Comparison of ENCODE assay signal across 15 cellular contexts in the genomic region with DNA sequence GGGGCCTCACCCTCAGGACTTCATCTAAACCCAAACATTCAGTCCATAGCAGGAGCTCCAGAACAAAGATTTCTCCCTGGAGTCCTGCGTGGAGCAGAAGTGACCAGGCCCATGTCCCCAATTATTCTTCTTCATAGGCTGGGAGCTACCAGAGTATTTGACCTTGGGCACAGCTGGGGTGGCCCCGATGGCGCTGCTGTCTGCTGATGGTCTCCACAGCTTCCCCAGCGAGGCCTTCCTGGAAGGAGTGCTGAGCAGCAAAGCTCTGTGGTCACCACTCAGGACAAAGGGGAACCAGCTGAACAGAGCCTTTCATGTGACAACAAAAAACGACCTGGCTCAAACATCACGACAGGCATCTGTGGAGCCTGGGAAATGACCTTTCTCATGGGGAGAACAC.
DNase-seq lines count a peak whose midpoint lies in the region; ATAC-seq and TF ChIP-seq lines count a peak whose summit lies in the region.
"Had no signal": no experiment of that assay in that cellular context is flagged by ENCODE, and none has a peak within 500 bp of the region (broad histone marks: within the 10 kb centered on the region; RNA-seq: fewer than 3 reads in every experiment).

No MANE protein-coding gene starts in this region.

- TF ChIP-seq CTCF in WERI-Rb-1 (IDR thresholded peaks at IDR 0.05; ENCODE audit: low read depth, low read length) = no peak

- no peak overlapping the region for H3K4me3 ChIP-seq in SJSA1
- no peak overlapping the region for H3K4me3 ChIP-seq in WERI-Rb-1 (ENCODE audit: low read depth, low read length)

- H3K27ac ChIP-seq in SJSA1 = peak overlapping the region; percentile 83
- no peak overlapping the region for H3K27ac ChIP-seq in WERI-Rb-1
- H3K27ac ChIP-seq: HL-60 had no signal

- DNase-seq in Kasumi-1 (lab: John Stamatoyannopoulos, UW) (peak; percentile 4 to 18), SJSA1 (ENCODE audit: low read depth in 1 of 2, low spot score in 2 of 2) (no peak), left kidney (ENCODE audit: low read depth, low spot score) (peak; percentile 19), WERI-Rb-1 (no peak), GOT3 (lab: John Stamatoyannopoulos, UW) (no peak), NCI-H2107 (lab: John Stamatoyannopoulos, UW) (no peak)
- DNase-seq: CD8-positive, alpha-beta T cell; COR-L47; DMS153; DMS79 treated with DMSO at 0.1 percent for 48 hours; EL; HCEC 1CT; HFFc6 had no signal

- H3K9me3 ChIP-seq in SJSA1 (replicated peaks) = no peaks in the 10 kb centered on the region
- no peaks in the 10 kb centered on the region for H3K9me3 ChIP-seq in WERI-Rb-1 (ENCODE audit: severe bottlenecking)

- no peak for ATAC-seq in HG03469 (IDR thresholded peaks at IDR 0.05; ENCODE audit: unreplicated experiment)
- ATAC-seq: CD8-positive, alpha-beta T cell had no signal

- H3K36me3 ChIP-seq in SJSA1 (no peaks in the 10 kb centered on the region), WERI-Rb-1 (no peaks in the 10 kb centered on the region)

- H3K4me1 ChIP-seq in SJSA1 (replicated peaks) = peaks cover 40% of the 10 kb centered on the region

- H3K27me3 ChIP-seq in SJSA1 (replicated peaks) (no peaks in the 10 kb centered on the region), WERI-Rb-1 (ENCODE audit: insufficient read depth, low read depth, severe bottlenecking) (peaks cover 7% of the 10 kb centered on the region)

Comparison
In these comparisons a context has a peak if more than half of its experiments do, and no peak if none do; other contexts are left out.
1. DNase-seq: peak in Kasumi-1 (2 of 2) and left kidney (single experiment); none in SJSA1 (0 of 2), WERI-Rb-1 (single experiment), GOT3 (single experiment) and NCI-H2107 (single experiment).